16 cellular contexts compared by ENCODE assay signal in the genomic region with DNA sequence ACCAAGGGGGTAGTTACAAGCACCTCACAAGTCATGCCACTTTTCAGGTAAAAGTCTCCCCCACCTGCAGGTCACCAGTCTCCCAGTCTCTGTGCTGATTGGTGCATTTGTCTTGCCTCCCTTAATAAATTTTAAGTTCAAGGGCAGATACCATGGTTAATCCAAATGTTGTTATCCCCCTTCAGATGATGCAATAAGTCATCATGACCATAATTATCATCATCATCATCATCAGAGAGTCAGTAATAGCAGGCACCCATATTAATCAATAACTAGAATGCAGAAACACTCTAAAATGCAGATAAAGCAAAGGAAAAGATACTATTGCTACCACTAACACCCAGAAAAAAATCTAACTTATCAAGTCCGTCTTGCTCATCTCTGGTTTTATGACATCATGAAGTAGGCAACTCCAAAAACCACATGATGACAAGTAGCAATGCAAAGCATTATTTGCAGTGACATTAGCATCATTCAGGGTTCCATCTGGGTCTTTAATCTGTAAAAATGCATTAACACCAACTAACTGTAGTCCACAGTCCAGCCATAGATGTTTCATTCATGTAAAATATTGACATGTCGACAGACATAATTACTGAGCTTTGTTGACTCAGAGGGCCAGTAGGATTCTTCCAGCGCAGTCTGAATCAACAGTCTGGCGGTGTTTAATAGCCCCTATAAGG.
DNase-seq lines count a peak whose midpoint lies in the region; ATAC-seq and TF ChIP-seq lines count a peak whose summit lies in the region.
"Had no signal": no experiment of that assay in that cellular context is flagged by ENCODE, and none has a peak within 500 bp of the region (broad histone marks: within the 10 kb centered on the region; RNA-seq: fewer than 3 reads in every experiment).

No MANE protein-coding gene starts in this region.

- H3F3A ChIP-seq in smooth muscle cell (ENCODE audit: low read depth): peaks cover 5% of the 10 kb centered on the region

- peak; percentile 41 for DNase-seq in NCI-H1092 (lab: John Stamatoyannopoulos, UW)
- DNase-seq in NCI-H1092 treated with DMSO at 0.1 percent for 48 hours (lab: John Stamatoyannopoulos, UW): no peak
- peak; percentile 56 for DNase-seq in NCI-H146 treated with DMSO at 0.1 percent for 48 hours (lab: John Stamatoyannopoulos, UW; ENCODE audit: unreplicated experiment)
- peak; percentile 7 for DNase-seq in SW480 (ENCODE audit: low spot score)
- no peak for DNase-seq in smooth muscle cell (lab: John Stamatoyannopoulos, UW; ENCODE audit: unreplicated experiment)
- no peak for DNase-seq in glomerular visceral epithelial cell (ENCODE audit: extremely low spot score)
- no peak for DNase-seq in stimulated activated naive CD4-positive, alpha-beta T cell treated with Interleukin-2 at 50 U/mL for 16 hours (lab: John Stamatoyannopoulos, UW)
- DNase-seq in Right ventricle myocardium inferior (ENCODE audit: missing footprints): no peak
- DNase-seq: dermis blood vessel endothelial cell, DMS79, KBM-7, NCI-H446, nephron progenitor cell had no signal

- no peaks in the 10 kb centered on the region for H3K9me3 ChIP-seq in smooth muscle cell (replicated peaks; ENCODE audit: low read depth)
- H3K9me3 ChIP-seq: prostate gland had no signal

- TF ChIP-seq CTCF in smooth muscle cell (IDR thresholded peaks at IDR 0.05; ENCODE audit: borderline replicate concordance, insufficient read depth, poor library complexity, severe bottlenecking): no peak

- H3K27me3 ChIP-seq in smooth muscle cell (ENCODE audit: low read depth): no peaks in the 10 kb centered on the region

- H3K79me2 ChIP-seq in smooth muscle cell (ENCODE audit: low read depth): no peaks in the 10 kb centered on the region

- peak overlapping the region; percentile 76 for H3K27ac ChIP-seq in smooth muscle cell (ENCODE audit: low read depth)
- H3K27ac ChIP-seq: HL-60, prostate gland had no signal

- ATAC-seq in Right ventricle myocardium inferior: no peak
- ATAC-seq: activated CD4-positive, CD25-positive, alpha-beta regulatory T cell treated with anti-CD3 and anti-CD28 coated beads, Interleukin-2, amount 50 U/mL, for 24 hours had no signal

- H3K4me2 ChIP-seq in smooth muscle cell: no peak overlapping the region

- no peak overlapping the region for H3K9ac ChIP-seq in smooth muscle cell (ENCODE audit: low read depth)

- H2AFZ ChIP-seq in smooth muscle cell (ENCODE audit: low read depth): no peak overlapping the region

- H3K4me3 ChIP-seq in smooth muscle cell: no peak overlapping the region
- H3K4me3 ChIP-seq: prostate gland had no signal

- H4K20me1 ChIP-seq in smooth muscle cell (ENCODE audit: low read depth): no peaks in the 10 kb centered on the region

- no peaks in the 10 kb centered on the region for H3K36me3 ChIP-seq in smooth muscle cell (ENCODE audit: low read depth)
- H3K36me3 ChIP-seq: prostate gland had no signal

- peaks cover 3% of the 10 kb centered on the region for H3K4me1 ChIP-seq in smooth muscle cell (ENCODE audit: low read depth)
- H3K4me1 ChIP-seq: prostate gland had no signal

- 8% methylated on average over 4 of the region's 4 CpGs for WGBS in smooth muscle cell (ENCODE audit: low lambda C conversion rate)

- intact Hi-C loops in Right ventricle myocardium inferior (cut with DNase I): no loop called here

Comparison
In these comparisons a context has a peak if more than half of its experiments do, and no peak if none do; other contexts are left out.
1. DNase-seq: peak in NCI-H1092 (single experiment), NCI-H146 treated with DMSO at 0.1 percent for 48 hours (single experiment) and SW480 (single experiment); none in NCI-H1092 treated with DMSO at 0.1 percent for 48 hours (single experiment), smooth muscle cell (single experiment), glomerular visceral epithelial cell (single experiment), stimulated activated naive CD4-positive, alpha-beta T cell treated with Interleukin-2 at 50 U/mL for 16 hours (single experiment) and Right ventricle myocardium inferior (single experiment).